ENCODE assay signal across 8 cellular contexts in the genomic region with DNA sequence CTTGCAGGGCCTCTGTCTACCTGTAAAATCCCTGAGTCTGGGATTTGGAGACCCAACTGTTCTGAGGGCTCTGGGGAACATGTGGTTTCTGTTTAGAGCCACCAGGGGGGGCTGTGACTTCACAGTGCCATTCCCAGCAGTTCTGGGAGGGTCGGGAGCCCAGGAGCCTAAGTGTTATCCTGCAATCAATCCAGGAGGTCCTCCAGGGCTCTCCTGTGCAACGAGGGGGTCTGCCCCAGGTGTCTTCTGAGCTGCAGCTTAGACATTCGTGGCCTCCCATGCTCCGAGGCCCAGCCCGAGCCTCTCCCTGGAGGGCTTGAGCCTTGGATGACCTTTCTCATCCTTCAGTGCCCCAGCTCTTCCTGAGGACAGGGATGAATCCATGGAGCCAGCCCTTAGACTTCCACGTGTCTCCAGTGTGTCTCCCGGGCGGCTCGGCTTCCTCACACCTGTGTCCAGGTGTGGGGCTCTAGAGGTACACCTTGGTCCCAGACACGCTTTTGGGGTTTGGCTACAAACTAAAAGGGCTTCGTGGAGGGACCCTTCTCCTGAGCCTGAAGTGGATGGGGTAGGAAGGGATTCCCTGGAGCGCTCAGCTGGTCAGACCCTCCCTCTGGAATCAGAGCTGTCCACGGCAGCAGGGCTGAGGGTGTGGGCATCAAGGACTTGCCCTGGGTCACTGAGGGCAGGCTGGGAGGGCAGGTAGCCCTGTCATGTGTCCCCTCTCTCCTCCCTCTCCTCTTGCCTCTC. TPM values are rescaled to one million over a fixed set of nuclear protein-coding genes. Genes with fewer than 3 reads are reported as not detected.
A peak's percentile ranks its signal among the peaks of the same experiment; 100 is the strongest.
DNase-seq lines count a peak whose midpoint lies in the region; ATAC-seq and TF ChIP-seq lines count a peak whose summit lies in the region.

No MANE protein-coding gene starts in this region.

- WGBS in adrenal gland, 4 donors, result 62 to 100% (median 73%) methylated on average over 2 to 13 of the region's 13 CpGs

- no peaks in the 10 kb centered on the region for H3K9me3 Mint-ChIP-seq in CD14-positive monocyte

- H3K27me3 ChIP-seq in adrenal gland, result no peaks in the 10 kb centered on the region

- no peak overlapping the region for H3K4me3 Mint-ChIP-seq in CD14-positive monocyte

- H3K27ac Mint-ChIP-seq in CD14-positive monocyte, result peak overlapping the region in 1 of 7 donors; percentile 20

- no peaks in the 10 kb centered on the region for H3K9me3 ChIP-seq in adrenal gland (replicated peaks in 1 of 3)

- TF ChIP-seq CTCF in CD14-positive monocyte (IDR thresholded peaks at IDR 0.05), result peak; percentile 94
- peak; percentile 85 for TF ChIP-seq CTCF in GM13977 (IDR thresholded peaks at IDR 0.05; ENCODE audit: extremely low read depth, insufficient read depth, missing control alignments)
- peak; percentile 72 to 89 (median 83) for TF ChIP-seq CTCF in adrenal gland (IDR thresholded peaks at IDR 0.05)
- peak; percentile 84 for TF ChIP-seq CTCF in retinal pigment epithelial cell (conservative IDR thresholded peaks at IDR 0.05; ENCODE audit: low read depth, low read length)

- no peak overlapping the region for H3K4me3 ChIP-seq in adrenal gland
- no peak overlapping the region for H3K4me3 ChIP-seq in retinal pigment epithelial cell (ENCODE audit: low read length)

- H3K4me1 ChIP-seq in adrenal gland (replicated peaks in 1 of 2), result peaks cover 0 to 17% of the 10 kb centered on the region in 2 donors

- no peaks in the 10 kb centered on the region for H3K36me3 Mint-ChIP-seq in CD14-positive monocyte

- H3K27me3 Mint-ChIP-seq in CD14-positive monocyte (ENCODE audit: low read depth in 3 of 3), result peaks cover 2 to 7% (median 2%) of the 10 kb centered on the region in 3 donors

- H3K36me3 ChIP-seq in adrenal gland (replicated peaks in 1 of 2), result no peaks in the 10 kb centered on the region

- ATAC-seq in left ventricle myocardium superior (peak; percentile 91), GM19023 (IDR thresholded peaks at IDR 0.05; ENCODE audit: unreplicated experiment) (no peak)

- no peak for DNase-seq in CD14-positive monocyte (ENCODE audit: low spot score)
- peak; percentile 76 for DNase-seq in GM13977 (ENCODE audit: low spot score)
- peak; percentile 34 for DNase-seq in NCI-H226
- DNase-seq in adrenal gland, result peak; percentile 44 to 77 (median 50)
- peak; percentile 68 for DNase-seq in left ventricle myocardium superior
- no peak for DNase-seq in retinal pigment epithelial cell (ENCODE audit: low read depth)
- DNase-seq in putamen (ENCODE audit: low spot score), result no peak

- H3K4me1 Mint-ChIP-seq in CD14-positive monocyte, result peaks cover 4% of the 10 kb centered on the region

- in situ Hi-C loops in GM13977 (cut with MboI; ENCODE audit: low pct_unique_long_range_greater_than_20kb, low sequenced_read_pairs, unreplicated experiment), result loop anchor here (10.0 kb wide), 1 partner anchor 312 kb away; no protein-coding TSS in a partner anchor

- TF ChIP-seq POLR2A in adrenal gland (IDR thresholded peaks at IDR 0.05), result no peak

- intact Hi-C loops in CD14-positive monocyte (cut with micrococcal nuclease) (loop anchor here (5.0 kb wide), 3 partner anchors 170 to 320 kb away; partner anchors contain the start of gene MGLL (in 1 of the 2)), adrenal gland (cut with DNase I) (loop anchor here (5.0 to 10.0 kb wide), 3 partner anchors 40 to 320 kb away; no protein-coding TSS in a partner anchor), left ventricle myocardium superior (cut with micrococcal nuclease) (loop anchor here (2.0 to 10.0 kb wide), 2 partner anchors 182 to 318 kb away; no protein-coding TSS in a partner anchor)

- H3K27ac ChIP-seq in adrenal gland, result no peak overlapping the region

RNA-seq across cellular contexts. Expression of gene ABTB1, which starts 20.3 kb away (rescaled TPM):
- polyA plus RNA-seq in CD14-positive monocyte, result 100 to 1,000 TPM; 107 to 118 TPM
- total RNA-seq in adrenal gland, result 10 to 100 TPM; 13.0 to 68.0 (median 32.2) TPM
- 10 to 100 TPM in 2 of 3 donors, 1 to 10 TPM in 1; 2.8 to 96.0 (median 62.1) TPM for polyA plus RNA-seq in adrenal gland
- 34.2 TPM for total RNA-seq in left ventricle myocardium superior

RNA-seq across cellular contexts. Expression of gene PODXL2, which starts 23.4 kb away (rescaled TPM):
- polyA plus RNA-seq in CD14-positive monocyte, result under 1 TPM; 0.33 to 0.43 TPM
- total RNA-seq in adrenal gland, result 10 to 100 TPM; 22.0 to 52.4 (median 25.8) TPM
- polyA plus RNA-seq in adrenal gland, result 10 to 100 TPM; 17.0 to 28.7 (median 22.5) TPM
- total RNA-seq in left ventricle myocardium superior, result 1.5 TPM

RNA-seq across cellular contexts. Expression of gene MCM2, which starts 54.2 kb away (rescaled TPM):
- polyA plus RNA-seq in CD14-positive monocyte (under 1 TPM; 0.66 to 0.90 TPM), adrenal gland (1 to 10 TPM; 1.7 to 3.0 (median 2.5) TPM)
- total RNA-seq in adrenal gland (10 to 100 TPM in 4 of 8 donors, 1 to 10 TPM in 4; 4.8 to 11.9 (median 9.7) TPM), left ventricle myocardium superior (8.7 TPM)

Comparison
In these comparisons a context has a peak if more than half of its experiments do, and no peak if none do; other contexts are left out.
1. DNase-seq: peak in GM13977 (single experiment), NCI-H226 (single experiment), adrenal gland (7 of 7) and left ventricle myocardium superior (single experiment); none in CD14-positive monocyte (single experiment), retinal pigment epithelial cell (single experiment) and putamen (single experiment).
2. Peak in every context shown above with its lines, with median percentiles within 50 percentile points of each other: CTCF ChIP-seq.